In the genomic region with DNA sequence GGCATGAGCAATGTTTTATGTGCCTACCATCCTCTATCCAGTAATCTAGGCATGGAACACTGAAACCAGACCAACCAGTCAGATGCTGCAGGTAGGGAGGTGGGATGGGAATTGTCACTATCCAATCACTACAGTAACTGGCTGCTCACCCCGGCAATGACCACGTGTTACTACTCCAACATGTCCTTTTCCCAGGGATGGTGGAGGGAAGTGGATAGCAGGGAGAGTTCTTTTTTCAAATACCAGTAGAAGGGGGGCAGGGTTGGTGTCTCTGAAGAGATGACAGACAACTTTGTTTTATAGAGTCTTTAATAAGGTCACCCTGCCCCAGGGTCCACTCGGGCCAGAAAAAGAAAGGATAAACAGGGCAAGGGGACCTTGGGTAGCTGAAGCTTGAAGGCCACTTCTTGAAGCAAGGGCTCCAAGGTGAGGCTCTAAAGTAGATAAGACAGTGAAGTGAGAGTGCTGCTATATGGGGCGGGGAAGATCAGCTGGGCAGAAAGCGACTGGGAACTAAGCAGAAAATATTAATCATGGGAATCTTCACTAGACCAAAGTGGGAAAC, we compare ENCODE assay signal across 6 cellular contexts. TPM values are rescaled to one million over a fixed set of nuclear protein-coding genes. Genes with fewer than 3 reads are reported as not detected.
DNase-seq lines count a peak whose midpoint lies in the region; ATAC-seq and TF ChIP-seq lines count a peak whose summit lies in the region.

No MANE protein-coding gene starts in this region.

- no peaks in the 10 kb centered on the region for H3K9me3 Mint-ChIP-seq in effector memory CD8-positive, alpha-beta T cell

- peaks cover 25% of the 10 kb centered on the region in 2 donors for H3K4me1 Mint-ChIP-seq in effector memory CD8-positive, alpha-beta T cell (ENCODE audit: low read depth in 2 of 2)

- TF ChIP-seq POLR2A in GM18505 (IDR thresholded peaks at IDR 0.05; ENCODE audit: borderline replicate concordance, extremely low read depth, insufficient read depth, insufficient read length): no peak

- H3K27me3 Mint-ChIP-seq in effector memory CD8-positive, alpha-beta T cell: no peaks in the 10 kb centered on the region

- H3K36me3 Mint-ChIP-seq in effector memory CD8-positive, alpha-beta T cell (ENCODE audit: insufficient read depth): peaks cover 61% of the 10 kb centered on the region

- peak overlapping the region; percentile 86 to 90 for H3K4me3 Mint-ChIP-seq in effector memory CD8-positive, alpha-beta T cell

- ATAC-seq in effector memory CD8-positive, alpha-beta T cell (replicated peaks): no peak
- ATAC-seq in GM18505 (IDR thresholded peaks at IDR 0.05; ENCODE audit: unreplicated experiment): no peak

- peak overlapping the region; percentile 89 to 90 for H3K27ac Mint-ChIP-seq in effector memory CD8-positive, alpha-beta T cell

- peak; percentile 29 for DNase-seq in LoVo (ENCODE audit: low spot score)
- DNase-seq in effector memory CD8-positive, alpha-beta T cell: no peak
- DNase-seq in renal cortical epithelial cell (ENCODE audit: low read depth): peak; percentile 23
- no peak for DNase-seq in GOT3 (lab: John Stamatoyannopoulos, UW)
- DNase-seq in RKO (ENCODE audit: low spot score): no peak

RNA-seq across cellular contexts. Expression of gene CDH24, which starts 14.7 kb away (rescaled TPM):
- total RNA-seq in renal cortical epithelial cell: 3.5 and 6.1 TPM in 2 replicates

RNA-seq across cellular contexts. Expression of gene ACIN1, which starts 22.9 kb away (rescaled TPM):
- 34.0 and 103 TPM in 2 replicates for total RNA-seq in renal cortical epithelial cell

RNA-seq across cellular contexts. Expression of gene C14orf119, which starts 23.2 kb away (rescaled TPM):
- 61.6 and 71.0 TPM in 2 replicates for total RNA-seq in renal cortical epithelial cell

RNA-seq across cellular contexts. Expression of gene PSMB11, which starts 30.0 kb away (rescaled TPM):
- not detected in 2 replicates for total RNA-seq in renal cortical epithelial cell

RNA-seq across cellular contexts. Expression of gene CIROP, which starts 32.7 kb away (rescaled TPM):
- total RNA-seq in renal cortical epithelial cell: not detected in 2 replicates

Comparison
In these comparisons a context has a peak if more than half of its experiments do, and no peak if none do; other contexts are left out.
1. DNase-seq: peak in LoVo (single experiment) and renal cortical epithelial cell (single experiment); none in effector memory CD8-positive, alpha-beta T cell (0 of 3), GOT3 (single experiment) and RKO (single experiment).